Comparison of ENCODE assay signal across 19 cellular contexts in genomic region chr16:79284760-79285159, GRCh38.
DNase-seq lines count a peak whose midpoint lies in the region; ATAC-seq and TF ChIP-seq lines count a peak whose summit lies in the region.
"Had no signal": no experiment of that assay in that cellular context is flagged by ENCODE, and none has a peak within 500 bp of the region (broad histone marks: within the 10 kb centered on the region; RNA-seq: fewer than 3 reads in every experiment).

No MANE protein-coding gene starts in this region.

- no peak for DNase-seq in Right ventricle myocardium inferior (ENCODE audit: missing footprints)
- no peak for DNase-seq in left cardiac atrium
- DNase-seq in DND-41 = no peak
- no peak for DNase-seq in T-helper 17 cell
- DNase-seq in gastrocnemius medialis = peak in 1 of 2 donors; percentile 27
- DNase-seq in esophagus squamous epithelium (lab: John Stamatoyannopoulos, UW) = no peak
- DNase-seq in trophoblast cell = no peak
- DNase-seq: AML-193; NCI-H1105 treated with DMSO at 0.1 percent for 48 hours; NCI-H2029 treated with DMSO at 0.1 percent for 48 hours; NCI-H226; NCI-H510A treated with DMSO at 0.1 percent for 48 hours; NCI-H774; NK-92 treated with Interleukin-12 subunit alpha and Interleukin-12 subunit beta, amount 100 ng/mL, for 24 hours; Peyer's patch had no signal

- H3K36me3 Mint-ChIP-seq in T-helper 17 cell (ENCODE audit: low read depth) = peaks cover 4% of the 10 kb centered on the region
- H3K36me3 Mint-ChIP-seq: IgD-negative memory B cell had no signal

- H3K18ac ChIP-seq in trophoblast cell (ENCODE audit: low read length) = no peak overlapping the region

- WGBS in esophagus squamous epithelium, 2 donors = 67 to 82% methylated on average over 6 to 7 of the region's 7 CpGs
- WGBS in trophoblast cell (ENCODE audit: extremely low coverage, insufficient coverage, insufficient read length) = no CpG with 5 or more reads among the region's 7 CpGs

- peaks cover 61% of the 10 kb centered on the region for H3K4me1 Mint-ChIP-seq in T-helper 17 cell

- H3K79me2 ChIP-seq in DND-41 (ENCODE audit: insufficient read depth, low read length) (no peaks in the 10 kb centered on the region), trophoblast cell (ENCODE audit: control insufficient read depth, insufficient read depth, low read length, poor library complexity) (no peaks in the 10 kb centered on the region)

- TF ChIP-seq POLR2A in gastrocnemius medialis (IDR thresholded peaks at IDR 0.05) = no peak
- no peak for TF ChIP-seq POLR2A in esophagus squamous epithelium (IDR thresholded peaks at IDR 0.05)

- no peaks in the 10 kb centered on the region for H3K36me3 ChIP-seq in DND-41 (ENCODE audit: insufficient read depth, low read length)
- H3K36me3 ChIP-seq in gastrocnemius medialis = no peaks in the 10 kb centered on the region
- H3K36me3 ChIP-seq in esophagus squamous epithelium = no peaks in the 10 kb centered on the region
- no peaks in the 10 kb centered on the region for H3K36me3 ChIP-seq in trophoblast cell (ENCODE audit: control insufficient read depth in 1 of 2, insufficient read depth in 2 of 2, low read length in 2 of 2)
- H3K36me3 ChIP-seq: Peyer's patch, SJSA1 had no signal

- H2AK5ac ChIP-seq in trophoblast cell (ENCODE audit: low read length) = no peak overlapping the region

- no peak overlapping the region for H4K91ac ChIP-seq in trophoblast cell (ENCODE audit: low read depth, low read length)

- H3K23ac ChIP-seq in trophoblast cell (ENCODE audit: low read length) = no peak overlapping the region

- H4K8ac ChIP-seq in trophoblast cell (ENCODE audit: low read depth, low read length) = no peak overlapping the region

- peak overlapping the region; percentile 75 for H3K27ac ChIP-seq in DND-41 (ENCODE audit: low read length)
- H3K27ac ChIP-seq in gastrocnemius medialis = no peak overlapping the region
- no peak overlapping the region for H3K27ac ChIP-seq in esophagus squamous epithelium
- H3K27ac ChIP-seq in trophoblast cell (ENCODE audit: low read depth, low read length) = no peak overlapping the region
- H3K27ac ChIP-seq: SJSA1 had no signal

- peak overlapping the region; percentile 92 for H3K27ac Mint-ChIP-seq in T-helper 17 cell
- H3K27ac Mint-ChIP-seq: CD14-positive monocyte had no signal

- no peak overlapping the region for H2AFZ ChIP-seq in DND-41 (ENCODE audit: low read depth, low read length)
- no peak overlapping the region for H2AFZ ChIP-seq in trophoblast cell (ENCODE audit: insufficient read depth, low read length, poor library complexity)

- intact Hi-C loops in Right ventricle myocardium inferior (cut with DNase I) (no loop called here), left cardiac atrium (cut with DNase I) (no loop called here), gastrocnemius medialis (cut with DNase I; ENCODE audit: low total_unique reads) (loop anchor here (10.0 kb wide), 1 partner anchor 320 kb away; the partner anchor contains the start of gene MAF), esophagus squamous epithelium (cut with DNase I) (no loop called here)

- no peak overlapping the region for H2BK5ac ChIP-seq in trophoblast cell (ENCODE audit: low read depth, low read length, poor library complexity)

- no peak overlapping the region for H3K4ac ChIP-seq in trophoblast cell (ENCODE audit: low read depth, low read length)

- H3K27me3 ChIP-seq in DND-41 (ENCODE audit: insufficient read depth, low read length, poor library complexity) = no peaks in the 10 kb centered on the region
- no peaks in the 10 kb centered on the region for H3K27me3 ChIP-seq in gastrocnemius medialis
- H3K27me3 ChIP-seq in esophagus squamous epithelium = no peaks in the 10 kb centered on the region
- H3K27me3 ChIP-seq in trophoblast cell (ENCODE audit: insufficient read depth, low read length) = no peaks in the 10 kb centered on the region
- H3K27me3 ChIP-seq: Peyer's patch, SJSA1 had no signal

- in situ Hi-C loops in gastrocnemius medialis (cut with MboI; ENCODE audit: low sequenced_read_pairs in 4 of 4) = no loop called here

- no peak overlapping the region for H3K14ac ChIP-seq in trophoblast cell (ENCODE audit: low read length)

- H3K4me2 ChIP-seq in DND-41 (ENCODE audit: insufficient read depth, low read length) (no peak overlapping the region), trophoblast cell (ENCODE audit: low read length) (no peak overlapping the region)

- H4K12ac ChIP-seq in trophoblast cell (ENCODE audit: low read depth, low read length) = no peak overlapping the region

- no peaks in the 10 kb centered on the region for H4K20me1 ChIP-seq in DND-41 (ENCODE audit: insufficient read depth, low read length)

- H3K4me3 ChIP-seq in DND-41 (ENCODE audit: low read depth in 1 of 2, low read length in 2 of 2) (no peak overlapping the region), gastrocnemius medialis (no peak overlapping the region), esophagus squamous epithelium (no peak overlapping the region), trophoblast cell (ENCODE audit: low read depth, low read length) (no peak overlapping the region)
- H3K4me3 ChIP-seq: Peyer's patch, SJSA1 had no signal

- TF ChIP-seq CTCF in DND-41 (IDR thresholded peaks at IDR 0.05; ENCODE audit: borderline replicate concordance, extremely low read depth, low read length, poor library complexity, severe bottlenecking) (no peak), gastrocnemius medialis (IDR thresholded peaks at IDR 0.05 in 4 of 5, conservative IDR thresholded peaks at IDR 0.05 in 1 of 5) (no peak), esophagus squamous epithelium (IDR thresholded peaks at IDR 0.05) (no peak)

- no peaks in the 10 kb centered on the region for H3K27me3 Mint-ChIP-seq in T-helper 17 cell

- H3K79me1 ChIP-seq in trophoblast cell (ENCODE audit: low read length) = no peaks in the 10 kb centered on the region

- no peak overlapping the region for H3K4me3 Mint-ChIP-seq in T-helper 17 cell
- H3K4me3 Mint-ChIP-seq: CD14-positive monocyte had no signal

- H2BK12ac ChIP-seq in trophoblast cell (ENCODE audit: low read length) = no peak overlapping the region

- H3K4me1 ChIP-seq in DND-41 (ENCODE audit: insufficient read depth, low read length) (peaks cover 71% of the 10 kb centered on the region), gastrocnemius medialis (peaks cover 27 to 31% of the 10 kb centered on the region in 2 donors), esophagus squamous epithelium (peaks cover 9 to 12% (median 10%) of the 10 kb centered on the region in 3 donors), trophoblast cell (ENCODE audit: control insufficient read depth in 1 of 2, insufficient read depth in 2 of 2, low read length in 2 of 2) (no peaks in the 10 kb centered on the region)
- H3K4me1 ChIP-seq: SJSA1 had no signal

- H3K9me3 ChIP-seq in DND-41 (ENCODE audit: insufficient read depth, low read length, severe bottlenecking) (no peaks in the 10 kb centered on the region), T-helper 17 cell (ENCODE audit: control insufficient read depth, low read length, poor library complexity, severe bottlenecking) (no peaks in the 10 kb centered on the region), gastrocnemius medialis (no peaks in the 10 kb centered on the region), esophagus squamous epithelium (no peaks in the 10 kb centered on the region), trophoblast cell (ENCODE audit: insufficient read depth, low read depth, low read length) (no peaks in the 10 kb centered on the region)
- H3K9me3 ChIP-seq: Peyer's patch, SJSA1 had no signal

- H3K9ac ChIP-seq in DND-41 (ENCODE audit: low read depth, low read length) = no peak overlapping the region
- no peak overlapping the region for H3K9ac ChIP-seq in trophoblast cell (ENCODE audit: low read length)

- ATAC-seq in Right ventricle myocardium inferior = peak; percentile 22
- no peak for ATAC-seq in left cardiac atrium
- no peak for ATAC-seq in DND-41 (ENCODE audit: insufficient read depth, low read depth)
- ATAC-seq in T-helper 17 cell = no peak
- ATAC-seq in gastrocnemius medialis = peak; percentile 75 to 84
- no peak for ATAC-seq in HG02981 (IDR thresholded peaks at IDR 0.05; ENCODE audit: unreplicated experiment)

- no peak overlapping the region for H2BK120ac ChIP-seq in trophoblast cell (ENCODE audit: insufficient read depth, low read length, poor library complexity)

Comparison
In these comparisons a context has a peak if more than half of its experiments do, and no peak if none do; other contexts are left out.
1. ATAC-seq: peak in Right ventricle myocardium inferior (single experiment) and gastrocnemius medialis (2 of 2); none in left cardiac atrium (0 of 2), DND-41 (single experiment), T-helper 17 cell (single experiment) and HG02981 (single experiment).